8 cellular contexts compared by ENCODE assay signal in genomic region chr11:134139873-134140331, GRCh38.
DNase-seq lines count a peak whose midpoint lies in the region; ATAC-seq and TF ChIP-seq lines count a peak whose summit lies in the region.

No MANE protein-coding gene starts in this region.

- H3K4me1 ChIP-seq in Peyer's patch (no peaks in the 10 kb centered on the region), right atrium auricular region (peaks cover 0 to 8% of the 10 kb centered on the region in 2 donors), prostate gland (replicated peaks) (no peaks in the 10 kb centered on the region)

- TF ChIP-seq RAD21 in Ishikawa (IDR thresholded peaks at IDR 0.05; ENCODE audit: low read depth): peak; percentile 75

- TF ChIP-seq CTCF in Peyer's patch (IDR thresholded peaks at IDR 0.05) (peak; percentile 45 to 86 (median 78)), right atrium auricular region (IDR thresholded peaks at IDR 0.05) (peak; percentile 72 to 93), prostate gland (IDR thresholded peaks at IDR 0.05) (peak; percentile 76 to 87 (median 84))

- no peak for TF ChIP-seq POLR2A in Peyer's patch (IDR thresholded peaks at IDR 0.05)
- no peak for TF ChIP-seq POLR2A in prostate gland (IDR thresholded peaks at IDR 0.05)

- no peaks in the 10 kb centered on the region for H3K27me3 ChIP-seq in Peyer's patch
- H3K27me3 ChIP-seq in right atrium auricular region: no peaks in the 10 kb centered on the region
- H3K27me3 ChIP-seq in prostate gland (replicated peaks; ENCODE audit: insufficient read depth): no peaks in the 10 kb centered on the region

- peak; percentile 88 for DNase-seq in AG20443 (ENCODE audit: low spot score)
- peak in 2 of 3 donors; percentile 40 to 77 for DNase-seq in Peyer's patch
- DNase-seq in right atrium auricular region (ENCODE audit: low spot score): peak; percentile 75
- peak; percentile 70 for DNase-seq in prostate gland (ENCODE audit: low spot score)

- ATAC-seq in GM18502 (IDR thresholded peaks at IDR 0.05; ENCODE audit: poor library complexity, unreplicated experiment): peak; percentile 81
- no peak for ATAC-seq in HG03432 (IDR thresholded peaks at IDR 0.05; ENCODE audit: unreplicated experiment)

- 48% methylated on average over 10 of the region's 10 CpGs for WGBS in prostate gland

- H3K27ac ChIP-seq in Peyer's patch: peak overlapping the region in 1 of 4 donors; percentile 18
- H3K27ac ChIP-seq in angular gyrus (ENCODE audit: low read depth, low read length): peak overlapping the region; percentile 42
- H3K27ac ChIP-seq in right atrium auricular region: no peak overlapping the region
- no peak overlapping the region for H3K27ac ChIP-seq in prostate gland

- H3K36me3 ChIP-seq in Peyer's patch (no peaks in the 10 kb centered on the region), right atrium auricular region (no peaks in the 10 kb centered on the region), prostate gland (no peaks in the 10 kb centered on the region)

- no peak for TF ChIP-seq EP300 in Ishikawa (IDR thresholded peaks at IDR 0.05; ENCODE audit: borderline replicate concordance)

- H3K4me3 ChIP-seq in Peyer's patch: no peak overlapping the region
- no peak overlapping the region for H3K4me3 ChIP-seq in right atrium auricular region
- H3K4me3 ChIP-seq in prostate gland: no peak overlapping the region

- H3K9me3 ChIP-seq in Peyer's patch (no peaks in the 10 kb centered on the region), right atrium auricular region (no peaks in the 10 kb centered on the region), prostate gland (no peaks in the 10 kb centered on the region)

- intact Hi-C loops in prostate gland (cut with DNase I): loop anchor here (1.0 to 5.0 kb wide), 2 partner anchors 90 to 213 kb away; no protein-coding TSS in a partner anchor

TF ChIP-seq in Ishikawa, 13 proteins besides CTCF, POLR2A, EP300 and RAD21:
- TF ChIP-seq ZBTB7A (IDR thresholded peaks at IDR 0.05; ENCODE audit: low read depth) (no peak), YY1 (IDR thresholded peaks at IDR 0.05; ENCODE audit: low read depth) (no peak), CEBPB (IDR thresholded peaks at IDR 0.05) (no peak), FOXM1 (IDR thresholded peaks at IDR 0.05; ENCODE audit: borderline replicate concordance, low read depth) (no peak), TEAD4 (IDR thresholded peaks at IDR 0.05) (no peak), MAX (IDR thresholded peaks at IDR 0.05) (no peak), NFIC (IDR thresholded peaks at IDR 0.05) (no peak), TCF12 (IDR thresholded peaks at IDR 0.05; ENCODE audit: low read depth) (no peak), CREB1 (IDR thresholded peaks at IDR 0.05; ENCODE audit: low read depth) (no peak), TAF1 (IDR thresholded peaks at IDR 0.05; ENCODE audit: low read depth) (no peak), EGR1 (IDR thresholded peaks at IDR 0.05) (no peak), REST (IDR thresholded peaks at IDR 0.05; ENCODE audit: low read depth) (no peak)
- TF ChIP-seq, protein P1, sequence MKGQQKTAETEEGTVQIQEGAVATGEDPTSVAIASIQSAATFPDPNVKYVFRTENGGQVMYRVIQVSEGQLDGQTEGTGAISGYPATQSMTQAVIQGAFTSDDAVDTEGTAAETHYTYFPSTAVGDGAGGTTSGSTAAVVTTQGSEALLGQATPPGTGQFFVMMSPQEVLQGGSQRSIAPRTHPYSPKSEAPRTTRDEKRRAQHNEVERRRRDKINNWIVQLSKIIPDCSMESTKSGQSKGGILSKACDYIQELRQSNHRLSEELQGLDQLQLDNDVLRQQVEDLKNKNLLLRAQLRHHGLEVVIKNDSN (IDR thresholded peaks at IDR 0.05): no peak
